ENCODE assay signal across 12 cellular contexts in genomic region chr22:20922141-20922751, GRCh38. TPM values are rescaled to one million over a fixed set of nuclear protein-coding genes. Genes with fewer than 3 reads are reported as not detected.
DNase-seq lines count a peak whose midpoint lies in the region; ATAC-seq and TF ChIP-seq lines count a peak whose summit lies in the region.
"Had no signal": no experiment of that assay in that cellular context is flagged by ENCODE, and none has a peak within 500 bp of the region (broad histone marks: within the 10 kb centered on the region; RNA-seq: fewer than 3 reads in every experiment).

No MANE protein-coding gene starts in this region.

- no peak overlapping the region for H2BK120ac ChIP-seq in trophoblast cell (ENCODE audit: insufficient read depth, low read length, poor library complexity)

- no peaks in the 10 kb centered on the region for H3K9me2 ChIP-seq in OCI-LY1 (ENCODE audit: low read depth, low read length)

- no peaks in the 10 kb centered on the region for H3K9me3 Mint-ChIP-seq in activated CD4-positive, alpha-beta T cell treated with anti-CD3 and anti-CD28 coated beads, Interleukin-2, amount 10 ng/mL, durations not matched to agents 7 days and 5 days
- no peaks in the 10 kb centered on the region for H3K9me3 Mint-ChIP-seq in central memory CD8-positive, alpha-beta T cell

- no peak overlapping the region for H3K18ac ChIP-seq in trophoblast cell (ENCODE audit: low read length)

- peak overlapping the region; percentile 93 for H3K4me3 ChIP-seq in OCI-LY1 (ENCODE audit: low read depth, low read length, poor library complexity, severe bottlenecking)
- H3K4me3 ChIP-seq in trophoblast cell (ENCODE audit: low read depth, low read length) = no peak overlapping the region

- no peak overlapping the region for H3K23ac ChIP-seq in trophoblast cell (ENCODE audit: low read length)

- H3K36me3 ChIP-seq in OCI-LY1 (ENCODE audit: insufficient read depth, low read length) (peaks cover 16% of the 10 kb centered on the region; the same call in 1 of the 2 replicates), trophoblast cell (ENCODE audit: control insufficient read depth in 1 of 2, insufficient read depth in 2 of 2, low read length in 2 of 2) (peaks cover 2 to 7% of the 10 kb centered on the region in 2 experiments)
- H3K36me3 ChIP-seq: lower lobe of right lung had no signal

- H3K4ac ChIP-seq in trophoblast cell (ENCODE audit: low read depth, low read length) = peak overlapping the region; percentile 90

- H3K4me3 Mint-ChIP-seq in activated CD4-positive, alpha-beta T cell treated with anti-CD3 and anti-CD28 coated beads, Interleukin-2, amount 10 ng/mL, durations not matched to agents 7 days and 5 days = no peak overlapping the region
- peak overlapping the region; percentile 75 for H3K4me3 Mint-ChIP-seq in central memory CD8-positive, alpha-beta T cell

- H2AK5ac ChIP-seq in trophoblast cell (ENCODE audit: low read length) = no peak overlapping the region

- CTCF ChIA-PET in activated CD4-positive, alpha-beta T cell treated with anti-CD3 and anti-CD28 coated beads, Interleukin-2, amount 10 ng/mL, durations not matched to agents 7 days and 5 days (lab: Charles Lee) = no interaction called here

- H3K79me1 ChIP-seq in trophoblast cell (ENCODE audit: low read length) = peaks cover 10% of the 10 kb centered on the region

- no CpG with 5 or more reads among the region's 3 CpGs for WGBS in trophoblast cell (ENCODE audit: extremely low coverage, insufficient coverage, insufficient read length)

- peak overlapping the region; percentile 21 for H3K27ac Mint-ChIP-seq in activated CD4-positive, alpha-beta T cell treated with anti-CD3 and anti-CD28 coated beads, Interleukin-2, amount 10 ng/mL, durations not matched to agents 7 days and 5 days
- H3K27ac Mint-ChIP-seq in central memory CD8-positive, alpha-beta T cell (ENCODE audit: low read depth) = peak overlapping the region; percentile 85

- H3K79me2 ChIP-seq in OCI-LY1 (ENCODE audit: insufficient read depth, low read length) (peaks cover 96% of the 10 kb centered on the region), trophoblast cell (ENCODE audit: control insufficient read depth, insufficient read depth, low read length, poor library complexity) (peaks cover 38% of the 10 kb centered on the region)

- H3K9ac ChIP-seq in OCI-LY1 (ENCODE audit: low read length) = no peak overlapping the region; the same call in 1 of the 2 replicates
- no peak overlapping the region for H3K9ac ChIP-seq in trophoblast cell (ENCODE audit: low read length)

- H4K91ac ChIP-seq in trophoblast cell (ENCODE audit: low read depth, low read length) = no peak overlapping the region

- no peak overlapping the region for H2BK5ac ChIP-seq in trophoblast cell (ENCODE audit: low read depth, low read length, poor library complexity)

- H2BK12ac ChIP-seq in trophoblast cell (ENCODE audit: low read length) = no peak overlapping the region

- no peak for DNase-seq in activated CD4-positive, alpha-beta T cell treated with anti-CD3 and anti-CD28 coated beads, Interleukin-2, amount 10 ng/mL, durations not matched to agents 7 days and 5 days
- no peak for DNase-seq in activated CD4-positive, alpha-beta T cell treated with anti-CD3 and anti-CD28 coated beads for 4 hours
- no peak for DNase-seq in central memory CD8-positive, alpha-beta T cell (ENCODE audit: low spot score in 2 of 2)
- DNase-seq in trophoblast cell = peak in 1 of 2 donors; percentile 22
- no peak for DNase-seq in pons (ENCODE audit: low spot score)
- DNase-seq in left cardiac atrium = no peak
- DNase-seq: cortex of kidney, lower lobe of right lung, NCI-H1105 treated with DMSO at 0.1 percent for 48 hours, NCI-H226 had no signal

- no peak overlapping the region for H4K12ac ChIP-seq in trophoblast cell (ENCODE audit: low read depth, low read length)

- H4K20me1 ChIP-seq in OCI-LY1 (ENCODE audit: insufficient read depth, low read length) = peaks cover 8% of the 10 kb centered on the region; the same call in 1 of the 2 replicates

- POLR2A ChIA-PET in activated CD4-positive, alpha-beta T cell treated with anti-CD3 and anti-CD28 coated beads, Interleukin-2, amount 10 ng/mL, durations not matched to agents 7 days and 5 days (lab: Charles Lee) = no interaction called here

- intact Hi-C loops in left cardiac atrium (cut with DNase I) = loop anchor here in 1 of 2 donors (10.0 kb wide), 1 partner anchor 57 kb away; no protein-coding TSS in a partner anchor

- H2AFZ ChIP-seq in OCI-LY1 (ENCODE audit: low read length) = no peak overlapping the region
- no peak overlapping the region for H2AFZ ChIP-seq in trophoblast cell (ENCODE audit: insufficient read depth, low read length, poor library complexity)

- H3K27me3 Mint-ChIP-seq in activated CD4-positive, alpha-beta T cell treated with anti-CD3 and anti-CD28 coated beads, Interleukin-2, amount 10 ng/mL, durations not matched to agents 7 days and 5 days = no peaks in the 10 kb centered on the region
- H3K27me3 Mint-ChIP-seq in central memory CD8-positive, alpha-beta T cell = no peaks in the 10 kb centered on the region

- peaks cover 51% of the 10 kb centered on the region for H3K4me1 Mint-ChIP-seq in activated CD4-positive, alpha-beta T cell treated with anti-CD3 and anti-CD28 coated beads, Interleukin-2, amount 10 ng/mL, durations not matched to agents 7 days and 5 days
- peaks cover 62% of the 10 kb centered on the region for H3K4me1 Mint-ChIP-seq in central memory CD8-positive, alpha-beta T cell

- peaks cover 67% of the 10 kb centered on the region for H3K4me1 ChIP-seq in OCI-LY1 (ENCODE audit: insufficient read depth, low read length, severe bottlenecking)
- H3K4me1 ChIP-seq in trophoblast cell (ENCODE audit: control insufficient read depth in 1 of 2, insufficient read depth in 2 of 2, low read length in 2 of 2) = peaks cover 4 to 5% of the 10 kb centered on the region in 2 experiments

- H3K36me3 Mint-ChIP-seq in activated CD4-positive, alpha-beta T cell treated with anti-CD3 and anti-CD28 coated beads, Interleukin-2, amount 10 ng/mL, durations not matched to agents 7 days and 5 days (ENCODE audit: low read depth) = peaks cover 37% of the 10 kb centered on the region
- peaks cover 28% of the 10 kb centered on the region for H3K36me3 Mint-ChIP-seq in central memory CD8-positive, alpha-beta T cell (ENCODE audit: insufficient read depth)

- H3F3A ChIP-seq in OCI-LY1 (ENCODE audit: insufficient read depth, low read length) = no peaks in the 10 kb centered on the region

- H3K27me3 ChIP-seq in OCI-LY1 (ENCODE audit: insufficient read depth, low read length) (no peaks in the 10 kb centered on the region), trophoblast cell (ENCODE audit: insufficient read depth, low read length) (no peaks in the 10 kb centered on the region)

- no peaks in the 10 kb centered on the region for H3K9me3 ChIP-seq in OCI-LY1 (ENCODE audit: low read length)
- H3K9me3 ChIP-seq in trophoblast cell (ENCODE audit: insufficient read depth, low read depth, low read length) = no peaks in the 10 kb centered on the region
- H3K9me3 ChIP-seq: lower lobe of right lung had no signal

- no peak for TF ChIP-seq CTCF in OCI-LY1 (IDR thresholded peaks at IDR 0.05; ENCODE audit: low read length)

- H3K4me2 ChIP-seq in OCI-LY1 (ENCODE audit: low read length) (peak overlapping the region; percentile 87; the same call in 1 of the 2 replicates), trophoblast cell (ENCODE audit: low read length) (no peak overlapping the region)

- no peak for ATAC-seq in central memory CD8-positive, alpha-beta T cell (replicated peaks; ENCODE audit: extremely low read depth, poor library complexity, severe bottlenecking)
- ATAC-seq in HG03097 (IDR thresholded peaks at IDR 0.05; ENCODE audit: low FRiP score, unreplicated experiment) = no peak
- no peak for ATAC-seq in left cardiac atrium
- ATAC-seq: lower lobe of right lung had no signal

- no peak overlapping the region for H4K8ac ChIP-seq in trophoblast cell (ENCODE audit: low read depth, low read length)

- H3K14ac ChIP-seq in trophoblast cell (ENCODE audit: low read length) = no peak overlapping the region

- H3K27ac ChIP-seq in OCI-LY1 (ENCODE audit: low read depth, low read length, poor library complexity, severe bottlenecking) (no peak overlapping the region), trophoblast cell (ENCODE audit: low read depth, low read length) (no peak overlapping the region)
- H3K27ac ChIP-seq: lower lobe of right lung had no signal

RNA-seq across cellular contexts. Expression of gene CRKL, which starts 5.0 kb away (rescaled TPM):
- 10 to 100 TPM; 82.2 to 87.2 TPM for total RNA-seq in activated CD4-positive, alpha-beta T cell treated with anti-CD3 and anti-CD28 coated beads, Interleukin-2, amount 10 ng/mL, durations not matched to agents 7 days and 5 days
- 43.3 and 44.5 TPM in 2 replicates for polyA plus RNA-seq in trophoblast cell (2013)
- 10 to 100 TPM; 48.7 to 50.2 TPM for total RNA-seq in left cardiac atrium

RNA-seq across cellular contexts. Expression of gene AIFM3, which starts 44.8 kb away (rescaled TPM):
- total RNA-seq in activated CD4-positive, alpha-beta T cell treated with anti-CD3 and anti-CD28 coated beads, Interleukin-2, amount 10 ng/mL, durations not matched to agents 7 days and 5 days = under 1 TPM in 1 of 2 experiments, not detected in 1; 0.25 TPM
- polyA plus RNA-seq in trophoblast cell (2013) = 0.31 and 0.49 TPM in 2 replicates
- 1 to 10 TPM; 1.5 to 2.4 TPM for total RNA-seq in left cardiac atrium

RNA-seq across cellular contexts. Expression of gene LZTR1, which starts 59.9 kb away (rescaled TPM):
- 10 to 100 TPM; 62.0 to 66.4 TPM for total RNA-seq in activated CD4-positive, alpha-beta T cell treated with anti-CD3 and anti-CD28 coated beads, Interleukin-2, amount 10 ng/mL, durations not matched to agents 7 days and 5 days
- polyA plus RNA-seq in trophoblast cell (2013) = 17.9 and 19.9 TPM in 2 replicates
- total RNA-seq in left cardiac atrium = 10 to 100 TPM; 26.9 to 29.1 TPM
